18 cellular contexts compared by ENCODE assay signal in genomic region chr3:8524656-8525399, GRCh38. TPM values are rescaled to one million over a fixed set of nuclear protein-coding genes. Genes with fewer than 3 reads are reported as not detected.
DNase-seq lines count a peak whose midpoint lies in the region; ATAC-seq, FAIRE-seq and TF ChIP-seq lines count a peak whose summit lies in the region.
"Had no signal": no experiment of that assay in that cellular context is flagged by ENCODE, and none has a peak within 500 bp of the region (broad histone marks: within the 10 kb centered on the region; RNA-seq: fewer than 3 reads in every experiment).

No MANE protein-coding gene starts in this region.

- H4K20me1 ChIP-seq in astrocyte (ENCODE audit: insufficient read depth, low read length): peaks cover 17% of the 10 kb centered on the region

- H3K9ac ChIP-seq in astrocyte (ENCODE audit: low read length): no peak overlapping the region
- no peak overlapping the region for H3K9ac ChIP-seq in skeletal muscle tissue (ENCODE audit: low read depth in 1 of 3, low read length in 3 of 3)

- H3K4me3 ChIP-seq in astrocyte (ENCODE audit: insufficient read depth, low read depth, low read length) (no peak overlapping the region), skeletal muscle tissue (ENCODE audit: low read length in 3 of 3) (no peak overlapping the region)
- H3K4me3 ChIP-seq: hepatocyte, MG63, transverse colon had no signal

- no peak overlapping the region for H2AFZ ChIP-seq in astrocyte (ENCODE audit: low read depth, low read length)
- H2AFZ ChIP-seq: hepatocyte had no signal

- H3K27ac ChIP-seq in astrocyte (ENCODE audit: low read depth, low read length) (no peak overlapping the region), skeletal muscle tissue (ENCODE audit: low read depth, low read length) (peak overlapping the region; percentile 46)
- H3K27ac ChIP-seq: brain microvascular endothelial cell, hepatocyte, transverse colon had no signal

- H3K9me3 ChIP-seq in astrocyte (ENCODE audit: insufficient read depth, low read depth, low read length) (no peaks in the 10 kb centered on the region), skeletal muscle tissue (ENCODE audit: control insufficient read depth in 3 of 3, low read length in 3 of 3) (no peaks in the 10 kb centered on the region), T-helper 17 cell (ENCODE audit: control insufficient read depth, low read length, poor library complexity, severe bottlenecking) (no peaks in the 10 kb centered on the region)
- H3K9me3 ChIP-seq: BE2C, MG63, transverse colon had no signal

- TF ChIP-seq CTCF in astrocyte (IDR thresholded peaks at IDR 0.05; ENCODE audit: insufficient read depth, low read depth, low read length): no peak

- peaks cover 44% of the 10 kb centered on the region for H3K79me2 ChIP-seq in astrocyte (ENCODE audit: insufficient read depth, low read length)

- H3K36me3 Mint-ChIP-seq in astrocyte (ENCODE audit: low read depth, unreplicated experiment) (peaks cover 31% of the 10 kb centered on the region), T-helper 17 cell (ENCODE audit: low read depth) (peaks cover 3% of the 10 kb centered on the region)

- H3K4me2 ChIP-seq in astrocyte (ENCODE audit: low read length): no peak overlapping the region
- H3K4me2 ChIP-seq: hepatocyte had no signal

- H3K27ac Mint-ChIP-seq in astrocyte (ENCODE audit: unreplicated experiment) (no peak overlapping the region), T-helper 17 cell (no peak overlapping the region)
- H3K27ac Mint-ChIP-seq: activated naive CD4-positive, alpha-beta T cell treated with anti-CD3 and anti-CD28 coated beads for 36 hours had no signal

- no peaks in the 10 kb centered on the region for H3K9me3 Mint-ChIP-seq in astrocyte (ENCODE audit: unreplicated experiment)
- H3K9me3 Mint-ChIP-seq: activated naive CD4-positive, alpha-beta T cell treated with anti-CD3 and anti-CD28 coated beads for 36 hours had no signal

- H3K4me3 Mint-ChIP-seq in astrocyte (ENCODE audit: unreplicated experiment): no peak overlapping the region
- H3K4me3 Mint-ChIP-seq in T-helper 17 cell: no peak overlapping the region
- H3K4me3 Mint-ChIP-seq: activated naive CD4-positive, alpha-beta T cell treated with anti-CD3 and anti-CD28 coated beads for 36 hours had no signal

- H3K4me1 ChIP-seq in astrocyte (ENCODE audit: insufficient read depth, low read length): peaks cover 20% of the 10 kb centered on the region
- peaks cover 62 to 77% (median 75%) of the 10 kb centered on the region in 3 donors for H3K4me1 ChIP-seq in skeletal muscle tissue (ENCODE audit: control insufficient read depth in 3 of 3, insufficient read depth in 3 of 3, low read length in 3 of 3)

- ATAC-seq in GM18861 (IDR thresholded peaks at IDR 0.05; ENCODE audit: unreplicated experiment) (peak; percentile 79), GM21717 (IDR thresholded peaks at IDR 0.05; ENCODE audit: unreplicated experiment) (peak; percentile 49), T-helper 17 cell (no peak), GM19023 (IDR thresholded peaks at IDR 0.05; ENCODE audit: unreplicated experiment) (no peak)

- H3K27me3 Mint-ChIP-seq in astrocyte (ENCODE audit: low read depth, unreplicated experiment) (no peaks in the 10 kb centered on the region), T-helper 17 cell (peaks cover 11% of the 10 kb centered on the region)

- no peak for DNase-seq in astrocyte (ENCODE audit: low read depth)
- no peak for DNase-seq in T-helper 17 cell
- DNase-seq in inferior parietal cortex (ENCODE audit: extremely low spot score): no peak
- DNase-seq: activated CD4-positive, CD25-positive, alpha-beta regulatory T cell treated with anti-CD3 and anti-CD28 coated beads, Interleukin-2, amount 50 U/mL, for 72 hours; activated naive CD4-positive, alpha-beta T cell treated with anti-CD3 and anti-CD28 coated beads for 36 hours; BE2C; brain microvascular endothelial cell; effector CD4-positive, alpha-beta T cell; GOT3; NCI-H187 treated with DMSO at 0.1 percent for 48 hours; NCI-H446 treated with DMSO at 0.1 percent for 48 hours; transverse colon had no signal

- H3K36me3 ChIP-seq in astrocyte (ENCODE audit: insufficient read depth, low read length): peaks cover 4% of the 10 kb centered on the region
- H3K36me3 ChIP-seq in skeletal muscle tissue (ENCODE audit: control insufficient read depth in 3 of 3, insufficient read depth in 3 of 3, low read length in 3 of 3): peaks cover 15 to 25% (median 20%) of the 10 kb centered on the region in 3 donors
- H3K36me3 ChIP-seq: BE2C, MG63, transverse colon had no signal

- H3K27me3 ChIP-seq in astrocyte (ENCODE audit: insufficient read depth, low read length) (no peaks in the 10 kb centered on the region), skeletal muscle tissue (ENCODE audit: control insufficient read depth in 3 of 3, insufficient read depth in 3 of 3, low read length in 3 of 3) (no peaks in the 10 kb centered on the region)
- H3K27me3 ChIP-seq: BE2C, brain microvascular endothelial cell, hepatocyte, MG63, transverse colon had no signal

- peaks cover 82% of the 10 kb centered on the region for H3K4me1 Mint-ChIP-seq in astrocyte (ENCODE audit: low read depth, unreplicated experiment)
- H3K4me1 Mint-ChIP-seq in T-helper 17 cell: no peaks in the 10 kb centered on the region

- FAIRE-seq in astrocyte (lab: Jason Lieb, UNC): peak; percentile 20

RNA-seq across cellular contexts. Expression of gene LMCD1, which starts 23.2 kb away (rescaled TPM):
- 374 and 437 TPM in 2 replicates for total RNA-seq in astrocyte
- 35.0 TPM for total RNA-seq in skeletal muscle tissue
- total RNA-seq in T-helper 17 cell: under 1 TPM; 0.85 to 0.89 TPM

Comparison
In these comparisons a context has a peak if more than half of its experiments do, and no peak if none do; other contexts are left out.
1. ATAC-seq: peak in GM18861 (single experiment) and GM21717 (single experiment); none in T-helper 17 cell (single experiment) and GM19023 (single experiment).
2. RNA of gene LMCD1, which starts 23.2 kb away (total RNA-seq): 374 to 437 TPM in astrocyte and 35.0 TPM in skeletal muscle tissue (single experiment); 0.85 to 0.89 TPM in T-helper 17 cell; every median in the first group is over 10 times any median in the second.